8 cellular contexts compared by ENCODE assay signal in genomic region chr6:20126789-20127653, GRCh38.
DNase-seq lines count a peak whose midpoint lies in the region; ATAC-seq and TF ChIP-seq lines count a peak whose summit lies in the region.

No MANE protein-coding gene starts in this region.

- H3K27me3 ChIP-seq in iPS DF 6.9 (ENCODE audit: control insufficient read depth, insufficient read depth, low read length): no peaks in the 10 kb centered on the region

- H3K9me3 ChIP-seq in iPS DF 6.9 (ENCODE audit: control insufficient read depth, insufficient read depth, low read length): no peaks in the 10 kb centered on the region

- H3K36me3 ChIP-seq in iPS DF 6.9 (ENCODE audit: control insufficient read depth, insufficient read depth, low read length): no peaks in the 10 kb centered on the region

- in situ Hi-C loops in GM13976 (cut with MboI; ENCODE audit: low sequenced_read_pairs, unreplicated experiment) (no loop called here), astrocyte of the spinal cord (cut with HindIII; ENCODE audit: low sequenced_read_pairs) (no loop called here)

- H3K4me1 ChIP-seq in iPS DF 6.9 (ENCODE audit: control insufficient read depth, insufficient read depth, low read length): no peaks in the 10 kb centered on the region

- ATAC-seq in HG02884 (IDR thresholded peaks at IDR 0.05; ENCODE audit: unreplicated experiment) (peak; percentile 85), HG03108 (IDR thresholded peaks at IDR 0.05; ENCODE audit: unreplicated experiment) (no peak)

- DNase-seq in GM13976 (ENCODE audit: low spot score): peak; percentile 59
- peak; percentile 38 for DNase-seq in NCI-H187 treated with DMSO at 0.1 percent for 48 hours (lab: John Stamatoyannopoulos, UW)
- peak; percentile 2 for DNase-seq in T-helper 22 cell (ENCODE audit: low read depth)
- DNase-seq in astrocyte of the spinal cord (ENCODE audit: low read depth, low spot score): peak; percentile 51
- DNase-seq in iPS DF 6.9 (ENCODE audit: low read depth, low spot score): peak; percentile 55
- DNase-seq in stimulated activated CD4-positive, alpha-beta T cell treated with anti-CD3 and anti-CD28 coated beads, Interleukin-12 subunit alpha, Interleukin-12 subunit beta, amount 100 ng/mL, for 24 hours (ENCODE audit: low read depth in 2 of 2): peak; percentile 27 to 57

- H3K4me3 ChIP-seq in astrocyte of the spinal cord (ENCODE audit: low read depth, low read length) (no peak overlapping the region), iPS DF 6.9 (ENCODE audit: low read length) (no peak overlapping the region)

- no CpG with 5 or more reads among the region's 18 CpGs for WGBS in iPS DF 6.9 (ENCODE audit: insufficient coverage, insufficient read length)

- TF ChIP-seq CTCF in GM13976 (IDR thresholded peaks at IDR 0.05; ENCODE audit: borderline replicate concordance, control extremely low read depth, extremely low read depth, insufficient read depth, missing control alignments) (peak; percentile 89), astrocyte of the spinal cord (IDR thresholded peaks at IDR 0.05; ENCODE audit: low read depth, low read length) (peak; percentile 98)

- no peak overlapping the region for H3K27ac ChIP-seq in iPS DF 6.9 (ENCODE audit: low read length)

Comparison
In these comparisons a context has a peak if more than half of its experiments do, and no peak if none do; other contexts are left out.
1. DNase-seq: peak in every context shown above with its lines; median percentile 59 in GM13976; 55 in iPS DF 6.9; 51 in astrocyte of the spinal cord; 42 in stimulated activated CD4-positive, alpha-beta T cell treated with anti-CD3 and anti-CD28 coated beads, Interleukin-12 subunit alpha, Interleukin-12 subunit beta, amount 100 ng/mL, for 24 hours; 38 in NCI-H187 treated with DMSO at 0.1 percent for 48 hours; 2 in T-helper 22 cell.